Comparison of ENCODE assay signal across 2 cellular contexts in the genomic region with DNA sequence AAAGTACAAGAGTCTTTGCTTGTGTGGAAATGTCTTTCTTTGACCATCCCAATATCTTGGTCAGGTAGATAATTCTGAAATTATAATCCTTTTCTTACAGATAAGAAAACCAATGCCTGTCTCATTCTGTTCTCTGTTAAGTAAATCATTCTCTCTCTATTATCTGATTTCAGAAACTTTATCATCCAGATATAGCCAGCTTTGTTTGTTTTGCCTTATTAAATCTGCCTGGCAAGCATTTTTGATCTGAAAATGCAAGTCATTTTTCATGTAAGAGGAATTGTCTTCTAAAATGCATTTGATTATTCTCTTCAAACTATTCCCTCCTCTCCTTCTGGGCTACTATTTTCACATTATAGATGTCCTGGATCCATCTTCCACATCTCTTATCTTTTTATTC.
TF ChIP-seq lines count a peak whose summit lies in the region.

No MANE protein-coding gene starts in this region.

TF ChIP-seq in SK-N-SH, 30 proteins besides CTCF, POLR2A, EP300 and RAD21 (continued from another document):
- TF ChIP-seq IRF3 (IDR thresholded peaks at IDR 0.05; ENCODE audit: low read depth, low read length) (no peak), FOXM1 (IDR thresholded peaks at IDR 0.05; ENCODE audit: low read depth) (no peak), SIN3A (IDR thresholded peaks at IDR 0.05; ENCODE audit: borderline replicate concordance, low read depth, low read length) (no peak), RFX5 (IDR thresholded peaks at IDR 0.05; ENCODE audit: low read length) (no peak), RXRA (IDR thresholded peaks at IDR 0.05; ENCODE audit: borderline replicate concordance, low read depth) (no peak), ZBTB33 (IDR thresholded peaks at IDR 0.05; ENCODE audit: borderline replicate concordance, low read depth) (no peak), JUND (IDR thresholded peaks at IDR 0.05) (no peak), RCOR1 (IDR thresholded peaks at IDR 0.05; ENCODE audit: low read length) (no peak), PBX3 (IDR thresholded peaks at IDR 0.05) (no peak), NRF1 (IDR thresholded peaks at IDR 0.05; ENCODE audit: low read depth, low read length) (no peak), CHD2 (IDR thresholded peaks at IDR 0.05; ENCODE audit: low read length, partially characterized antibody) (no peak), ELF1 (IDR thresholded peaks at IDR 0.05) (no peak)
- TF ChIP-seq, protein P1, sequence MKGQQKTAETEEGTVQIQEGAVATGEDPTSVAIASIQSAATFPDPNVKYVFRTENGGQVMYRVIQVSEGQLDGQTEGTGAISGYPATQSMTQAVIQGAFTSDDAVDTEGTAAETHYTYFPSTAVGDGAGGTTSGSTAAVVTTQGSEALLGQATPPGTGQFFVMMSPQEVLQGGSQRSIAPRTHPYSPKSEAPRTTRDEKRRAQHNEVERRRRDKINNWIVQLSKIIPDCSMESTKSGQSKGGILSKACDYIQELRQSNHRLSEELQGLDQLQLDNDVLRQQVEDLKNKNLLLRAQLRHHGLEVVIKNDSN (IDR thresholded peaks at IDR 0.05; ENCODE audit: borderline replicate concordance, low read depth): no peak

TF ChIP-seq in IMR-90, 13 proteins besides CTCF, POLR2A, EP300 and RAD21 (continued from another document):
- TF ChIP-seq, protein P2, sequence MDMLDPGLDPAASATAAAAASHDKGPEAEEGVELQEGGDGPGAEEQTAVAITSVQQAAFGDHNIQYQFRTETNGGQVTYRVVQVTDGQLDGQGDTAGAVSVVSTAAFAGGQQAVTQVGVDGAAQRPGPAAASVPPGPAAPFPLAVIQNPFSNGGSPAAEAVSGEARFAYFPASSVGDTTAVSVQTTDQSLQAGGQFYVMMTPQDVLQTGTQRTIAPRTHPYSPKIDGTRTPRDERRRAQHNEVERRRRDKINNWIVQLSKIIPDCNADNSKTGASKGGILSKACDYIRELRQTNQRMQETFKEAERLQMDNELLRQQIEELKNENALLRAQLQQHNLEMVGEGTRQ (IDR thresholded peaks at IDR 0.05; ENCODE audit: low read depth, low read length): no peak
TF ChIP-seq in IMR-90: peak in this region for 1.
